Comparison of ENCODE assay signal across 8 cellular contexts in genomic region chr2:28894470-28895188, GRCh38. TPM values are rescaled to one million over a fixed set of nuclear protein-coding genes. Genes with fewer than 3 reads are reported as not detected.
DNase-seq lines count a peak whose midpoint lies in the region; ATAC-seq and TF ChIP-seq lines count a peak whose summit lies in the region.

A gene with protein sequence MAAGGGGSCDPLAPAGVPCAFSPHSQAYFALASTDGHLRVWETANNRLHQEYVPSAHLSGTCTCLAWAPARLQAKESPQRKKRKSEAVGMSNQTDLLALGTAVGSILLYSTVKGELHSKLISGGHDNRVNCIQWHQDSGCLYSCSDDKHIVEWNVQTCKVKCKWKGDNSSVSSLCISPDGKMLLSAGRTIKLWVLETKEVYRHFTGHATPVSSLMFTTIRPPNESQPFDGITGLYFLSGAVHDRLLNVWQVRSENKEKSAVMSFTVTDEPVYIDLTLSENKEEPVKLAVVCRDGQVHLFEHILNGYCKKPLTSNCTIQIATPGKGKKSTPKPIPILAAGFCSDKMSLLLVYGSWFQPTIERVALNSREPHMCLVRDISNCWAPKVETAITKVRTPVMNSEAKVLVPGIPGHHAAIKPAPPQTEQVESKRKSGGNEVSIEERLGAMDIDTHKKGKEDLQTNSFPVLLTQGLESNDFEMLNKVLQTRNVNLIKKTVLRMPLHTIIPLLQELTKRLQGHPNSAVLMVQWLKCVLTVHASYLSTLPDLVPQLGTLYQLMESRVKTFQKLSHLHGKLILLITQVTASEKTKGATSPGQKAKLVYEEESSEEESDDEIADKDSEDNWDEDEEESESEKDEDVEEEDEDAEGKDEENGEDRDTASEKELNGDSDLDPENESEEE (plus strand): TSS chr2:28894667. CDS start chr2:28894699, 32 bp downstream.

- WGBS in spleen, 5 donors = 0 to 1% (median 1%) methylated on average over 21 to 79 of the region's 79 CpGs

- H3K9me3 Mint-ChIP-seq in WTC11 (no peaks in the 10 kb centered on the region), immature natural killer cell (no peaks in the 10 kb centered on the region)

- peak; percentile 98 for DNase-seq in AG04450 (ENCODE audit: low read depth, low spot score)
- DNase-seq in NCI-H226 = peak; percentile 99
- peak; percentile 97 for DNase-seq in WTC11 (ENCODE audit: low spot score)
- peak; percentile 99 for DNase-seq in cardiac fibroblast (ENCODE audit: low read depth in 2 of 2)
- DNase-seq in immature natural killer cell = peak; percentile 96 to 97 (median 97)
- peak; percentile 100 for DNase-seq in spleen

- POLR2A ChIA-PET in AG04450 (lab: Yijun Ruan, JAX) (interaction anchor here (0.6 to 2.1 kb wide), 10 partner anchors 8 to 1344 kb away, joined by 3 to 21 read pairs (median 5); partner anchors contain the start of genes PPP1CB and TRMT61B), WTC11 (lab: Charles Lee) (interaction anchor here (0.6 to 1.7 kb wide), 3 partner anchors 19 to 143 kb away, joined by 3 to 9 read pairs (median 6); partner anchors contain the start of genes PPP1CB and TRMT61B)

- peak in 2 of 3 donors; percentile 61 to 88 for TF ChIP-seq POLR2A in spleen (IDR thresholded peaks at IDR 0.05)

- H3K27me3 ChIP-seq in AG04450 (ENCODE audit: control insufficient read depth, insufficient read depth, low read length) (no peaks in the 10 kb centered on the region), spleen (replicated peaks in 1 of 7) (no peaks in the 10 kb centered on the region)

- peak within 1 kb of the TSS; percentile 41 for H3K27ac ChIP-seq in AG04450 (ENCODE audit: low read depth, low read length)
- H3K27ac ChIP-seq in spleen = peak within 1 kb of the TSS; percentile 72 to 89 (median 83)

- peaks cover 34% of the 10 kb centered on the region for H3K4me1 Mint-ChIP-seq in WTC11
- peaks cover 40 to 51% of the 10 kb centered on the region in 2 donors for H3K4me1 Mint-ChIP-seq in immature natural killer cell

- intact Hi-C loops in spleen (cut with DNase I; ENCODE audit: low total_unique reads) = no loop called here

- peaks cover 8% of the 10 kb centered on the region for H3K36me3 Mint-ChIP-seq in WTC11
- H3K36me3 Mint-ChIP-seq in immature natural killer cell = no peaks in the 10 kb centered on the region

- H3K36me3 ChIP-seq in spleen = no peaks in the 10 kb centered on the region

- H3K4me1 ChIP-seq in spleen = peaks cover 31 to 47% (median 44%) of the 10 kb centered on the region in 6 donors

- H3K27ac Mint-ChIP-seq in WTC11 (peak within 1 kb of the TSS; percentile 85), immature natural killer cell (peak within 1 kb of the TSS; percentile 85 to 90 (median 88))

- TF ChIP-seq CTCF in AG04450 (IDR thresholded peaks at IDR 0.05; ENCODE audit: low read depth, low read length) (no peak), WTC11 (IDR thresholded peaks at IDR 0.05) (no peak), cardiac fibroblast (IDR thresholded peaks at IDR 0.05; ENCODE audit: low read depth, low read length) (no peak), spleen (IDR thresholded peaks at IDR 0.05 in 8 of 11, conservative IDR thresholded peaks at IDR 0.05 in 3 of 11) (peak in 2 of 11 experiments; percentile 15 to 23)

- ATAC-seq in GM18909 (IDR thresholded peaks at IDR 0.05; ENCODE audit: poor library complexity, unreplicated experiment) (peak; percentile 90), HG03175 (IDR thresholded peaks at IDR 0.05; ENCODE audit: unreplicated experiment) (peak; percentile 86), WTC11 (peak; percentile 97)

- H3K4me3 Mint-ChIP-seq in WTC11 (peak within 1 kb of the TSS; percentile 98), immature natural killer cell (peak within 1 kb of the TSS; percentile 88 to 99 (median 94))

- CTCF ChIA-PET in AG04450 (lab: Charles Lee) = no interaction called here
- CTCF ChIA-PET in WTC11 (lab: Charles Lee) = interaction anchor here (1.6 kb wide), 1 partner anchor 300 kb away, joined by 4 read pairs; no protein-coding TSS in a partner anchor

- no peaks in the 10 kb centered on the region; the same call in 1 of the 2 replicates for H3K9me3 ChIP-seq in AG04450 (ENCODE audit: control insufficient read depth, insufficient read depth, low read length)
- H3K9me3 ChIP-seq in spleen = no peaks in the 10 kb centered on the region

- H3K4me3 ChIP-seq in AG04450 (ENCODE audit: low read depth, low read length) (peak within 1 kb of the TSS; percentile 100), cardiac fibroblast (replicated peaks in 1 of 2; ENCODE audit: low read depth in 2 of 2, low read length in 2 of 2) (peak within 1 kb of the TSS; percentile 97 to 99), spleen (peak within 1 kb of the TSS; percentile 99 to 100 (median 100))

- H3K27me3 Mint-ChIP-seq in WTC11 (ENCODE audit: low read depth) (no peaks in the 10 kb centered on the region), immature natural killer cell (ENCODE audit: low read depth in 3 of 3) (peaks cover 4 to 6% (median 5%) of the 10 kb centered on the region in 3 donors)

TF ChIP-seq in WTC11, 78 proteins besides CTCF, POLR2A, EP300 and RAD21 (continues in another document):
- peak; percentile 90; the same call in 1 of the 2 replicates for TF ChIP-seq KAT7 (CRISPR knock-in tag; IDR thresholded peaks at IDR 0.05; ENCODE audit: borderline replicate concordance)
- no peak for TF ChIP-seq ZNF138 (CRISPR knock-in tag; conservative IDR thresholded peaks at IDR 0.05)
- no peak for TF ChIP-seq ZNF121 (CRISPR knock-in tag; IDR thresholded peaks at IDR 0.05)
- no peak for TF ChIP-seq PRRX2 (CRISPR knock-in tag; IDR thresholded peaks at IDR 0.05)
- peak; percentile 38; the same call in 1 of the 2 replicates for TF ChIP-seq NFYB (CRISPR knock-in tag; conservative IDR thresholded peaks at IDR 0.05; ENCODE audit: low read depth)
- TF ChIP-seq, protein P1, sequence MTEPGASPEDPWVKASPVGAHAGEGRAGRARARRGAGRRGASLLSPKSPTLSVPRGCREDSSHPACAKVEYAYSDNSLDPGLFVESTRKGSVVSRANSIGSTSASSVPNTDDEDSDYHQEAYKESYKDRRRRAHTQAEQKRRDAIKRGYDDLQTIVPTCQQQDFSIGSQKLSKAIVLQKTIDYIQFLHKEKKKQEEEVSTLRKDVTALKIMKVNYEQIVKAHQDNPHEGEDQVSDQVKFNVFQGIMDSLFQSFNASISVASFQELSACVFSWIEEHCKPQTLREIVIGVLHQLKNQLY (CRISPR knock-in tag; IDR thresholded peaks at IDR 0.05) = no peak
- no peak for TF ChIP-seq SOX15 (CRISPR knock-in tag; IDR thresholded peaks at IDR 0.05)
- peak; percentile 97 for TF ChIP-seq SP1 (CRISPR knock-in tag; conservative IDR thresholded peaks at IDR 0.05)
- peak; percentile 35; the same call in 1 of the 2 replicates for TF ChIP-seq ATF1 (CRISPR knock-in tag; IDR thresholded peaks at IDR 0.05)
- TF ChIP-seq OVOL2 (CRISPR knock-in tag; IDR thresholded peaks at IDR 0.05; ENCODE audit: borderline replicate concordance) = no peak
- no peak for TF ChIP-seq ZNF423 (CRISPR knock-in tag; IDR thresholded peaks at IDR 0.05)
- no peak for TF ChIP-seq RORB (CRISPR knock-in tag; IDR thresholded peaks at IDR 0.05)
- TF ChIP-seq ESRRA (CRISPR knock-in tag; IDR thresholded peaks at IDR 0.05; ENCODE audit: borderline replicate concordance) = 0 out of 2 replicates have a peak, but pooled peaks have one; percentile 53
- TF ChIP-seq HMGA2 (CRISPR knock-in tag; IDR thresholded peaks at IDR 0.05) = no peak
- 0 out of 2 replicates have a peak, but pooled peaks have one; percentile 60 for TF ChIP-seq CREB1 (CRISPR knock-in tag; IDR thresholded peaks at IDR 0.05)
- TF ChIP-seq SMAD3 (CRISPR knock-in tag; IDR thresholded peaks at IDR 0.05; ENCODE audit: borderline replicate concordance) = no peak
- no peak for TF ChIP-seq NR2C2 (CRISPR knock-in tag; IDR thresholded peaks at IDR 0.05)
- peak; percentile 61; the same call in 1 of the 2 replicates for TF ChIP-seq CBFB (CRISPR knock-in tag; IDR thresholded peaks at IDR 0.05; ENCODE audit: low read depth)
- peak; percentile 92 for TF ChIP-seq USF1 (CRISPR knock-in tag; IDR thresholded peaks at IDR 0.05)
- no peak for TF ChIP-seq ZNF416 (CRISPR knock-in tag; IDR thresholded peaks at IDR 0.05)
- TF ChIP-seq SMAD4 (CRISPR knock-in tag; IDR thresholded peaks at IDR 0.05) = peak; percentile 63; the same call in 1 of the 2 replicates
- TF ChIP-seq TCF7 (CRISPR knock-in tag; IDR thresholded peaks at IDR 0.05; ENCODE audit: low read depth) = 0 out of 2 replicates have a peak, but pooled peaks have one; percentile 67
- TF ChIP-seq ZNF219 (CRISPR knock-in tag; IDR thresholded peaks at IDR 0.05; ENCODE audit: borderline replicate concordance) = peak; percentile 86; the same call in 1 of the 2 replicates
- TF ChIP-seq FOXP1 (CRISPR knock-in tag; IDR thresholded peaks at IDR 0.05; ENCODE audit: borderline replicate concordance) = peak; percentile 80
- TF ChIP-seq NFE2L1 (CRISPR knock-in tag; IDR thresholded peaks at IDR 0.05) = peak; percentile 23
- TF ChIP-seq GABPB1 (CRISPR knock-in tag; IDR thresholded peaks at IDR 0.05) = peak; percentile 86
- TF ChIP-seq, protein P2, sequence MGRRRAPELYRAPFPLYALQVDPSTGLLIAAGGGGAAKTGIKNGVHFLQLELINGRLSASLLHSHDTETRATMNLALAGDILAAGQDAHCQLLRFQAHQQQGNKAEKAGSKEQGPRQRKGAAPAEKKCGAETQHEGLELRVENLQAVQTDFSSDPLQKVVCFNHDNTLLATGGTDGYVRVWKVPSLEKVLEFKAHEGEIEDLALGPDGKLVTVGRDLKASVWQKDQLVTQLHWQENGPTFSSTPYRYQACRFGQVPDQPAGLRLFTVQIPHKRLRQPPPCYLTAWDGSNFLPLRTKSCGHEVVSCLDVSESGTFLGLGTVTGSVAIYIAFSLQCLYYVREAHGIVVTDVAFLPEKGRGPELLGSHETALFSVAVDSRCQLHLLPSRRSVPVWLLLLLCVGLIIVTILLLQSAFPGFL (CRISPR knock-in tag; IDR thresholded peaks at IDR 0.05; ENCODE audit: borderline replicate concordance) = no peak

RNA-seq across cellular contexts. Expression of the gene that starts here (rescaled TPM):
- polyA plus RNA-seq in AG04450 (2011; rRNA removed) (67.2 and 95.5 TPM in 2 replicates), immature natural killer cell (10 to 100 TPM; 14.2 to 24.6 (median 21.9) TPM), spleen (10 to 100 TPM; 10.8 to 14.7 (median 14.6) TPM)
- 114 and 198 TPM in 2 replicates for polyA minus RNA-seq in AG04450 (2011; rRNA and poly(A)+ RNA removed)
- total RNA-seq in WTC11 (2021) (92.4 to 112 TPM (median 103 TPM) in 3 replicates), spleen (10 to 100 TPM; 22.7 to 49.8 (median 43.4) TPM)

Comparison
In these comparisons a context has a peak if more than half of its experiments do, and no peak if none do; other contexts are left out.
1. Peak in every context shown above with its lines: DNase-seq, ATAC-seq, H3K4me3 ChIP-seq and H3K27ac ChIP-seq.